In the genomic region with DNA sequence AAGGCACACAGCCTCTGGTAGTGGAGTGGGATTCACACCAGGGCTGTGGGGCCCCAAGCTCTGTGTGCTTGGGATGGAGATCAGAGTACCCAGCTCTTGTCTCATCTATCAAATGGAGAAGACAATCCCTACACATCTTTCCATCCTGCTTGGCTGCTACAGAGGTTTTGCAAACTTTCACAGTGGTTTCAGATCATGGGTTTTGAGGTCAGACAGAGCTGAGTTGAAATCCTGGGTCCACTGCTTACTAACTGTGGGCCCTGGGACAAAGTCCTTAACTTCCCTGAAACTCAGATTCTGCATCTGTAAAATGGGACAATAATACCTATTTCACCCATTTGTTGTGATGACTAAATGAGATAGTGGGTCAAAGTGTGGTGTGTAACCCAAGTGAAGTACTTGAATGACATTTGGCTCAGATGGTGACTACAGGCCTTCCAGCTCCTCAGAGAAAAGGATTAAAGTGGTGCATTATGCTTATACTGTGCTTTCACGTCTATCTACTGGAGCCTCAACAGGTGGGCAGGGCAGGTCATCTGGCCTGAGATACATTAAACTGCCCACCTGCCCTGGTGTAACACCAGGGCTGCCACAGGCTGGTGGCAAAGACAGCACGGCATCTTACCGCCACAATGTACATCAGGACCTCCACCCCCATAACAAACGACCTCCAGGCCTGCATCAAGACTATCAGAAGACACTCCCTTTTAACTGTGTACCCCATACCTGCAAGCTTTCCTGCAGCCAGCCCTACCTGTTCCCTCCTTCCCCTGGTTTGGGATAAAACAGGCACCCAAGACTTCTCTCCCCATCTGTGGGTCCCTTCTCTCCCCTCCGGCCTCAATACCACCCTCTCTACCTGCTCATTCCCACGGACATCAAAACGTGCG, we compare ENCODE assay signal across 1 cellular context.
TF ChIP-seq lines count a peak whose summit lies in the region.

No MANE protein-coding gene starts in this region.

TF ChIP-seq in IMR-90, 13 proteins besides CTCF, POLR2A, EP300 and RAD21:
- no peak for TF ChIP-seq CEBPB (IDR thresholded peaks at IDR 0.05; ENCODE audit: low read depth, low read length)
- no peak for TF ChIP-seq MXI1 (IDR thresholded peaks at IDR 0.05; ENCODE audit: borderline replicate concordance, low read depth, low read length)
- no peak for TF ChIP-seq BHLHE40 (IDR thresholded peaks at IDR 0.05; ENCODE audit: low read depth, low read length)
- TF ChIP-seq, protein P1, sequence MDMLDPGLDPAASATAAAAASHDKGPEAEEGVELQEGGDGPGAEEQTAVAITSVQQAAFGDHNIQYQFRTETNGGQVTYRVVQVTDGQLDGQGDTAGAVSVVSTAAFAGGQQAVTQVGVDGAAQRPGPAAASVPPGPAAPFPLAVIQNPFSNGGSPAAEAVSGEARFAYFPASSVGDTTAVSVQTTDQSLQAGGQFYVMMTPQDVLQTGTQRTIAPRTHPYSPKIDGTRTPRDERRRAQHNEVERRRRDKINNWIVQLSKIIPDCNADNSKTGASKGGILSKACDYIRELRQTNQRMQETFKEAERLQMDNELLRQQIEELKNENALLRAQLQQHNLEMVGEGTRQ (IDR thresholded peaks at IDR 0.05; ENCODE audit: low read depth, low read length): no peak
- no peak for TF ChIP-seq NFE2L2 (IDR thresholded peaks at IDR 0.05; ENCODE audit: low read depth, low read length)
- TF ChIP-seq SMC3 (IDR thresholded peaks at IDR 0.05; ENCODE audit: low read depth, low read length): no peak
- no peak for TF ChIP-seq RCOR1 (IDR thresholded peaks at IDR 0.05; ENCODE audit: insufficient replicate concordance, low read length)
- TF ChIP-seq RFX5 (IDR thresholded peaks at IDR 0.05; ENCODE audit: low read depth, low read length): no peak
- TF ChIP-seq, protein P2, sequence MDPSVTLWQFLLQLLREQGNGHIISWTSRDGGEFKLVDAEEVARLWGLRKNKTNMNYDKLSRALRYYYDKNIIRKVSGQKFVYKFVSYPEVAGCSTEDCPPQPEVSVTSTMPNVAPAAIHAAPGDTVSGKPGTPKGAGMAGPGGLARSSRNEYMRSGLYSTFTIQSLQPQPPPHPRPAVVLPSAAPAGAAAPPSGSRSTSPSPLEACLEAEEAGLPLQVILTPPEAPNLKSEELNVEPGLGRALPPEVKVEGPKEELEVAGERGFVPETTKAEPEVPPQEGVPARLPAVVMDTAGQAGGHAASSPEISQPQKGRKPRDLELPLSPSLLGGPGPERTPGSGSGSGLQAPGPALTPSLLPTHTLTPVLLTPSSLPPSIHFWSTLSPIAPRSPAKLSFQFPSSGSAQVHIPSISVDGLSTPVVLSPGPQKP (IDR thresholded peaks at IDR 0.05; ENCODE audit: borderline replicate concordance, low read depth, low read length): no peak
- TF ChIP-seq MAFK (IDR thresholded peaks at IDR 0.05; ENCODE audit: low read depth, low read length): no peak
- TF ChIP-seq FOS (IDR thresholded peaks at IDR 0.05; ENCODE audit: low read depth, low read length): no peak
- TF ChIP-seq CHD1 (IDR thresholded peaks at IDR 0.05; ENCODE audit: low read depth, low read length): no peak
- TF ChIP-seq MAZ (IDR thresholded peaks at IDR 0.05; ENCODE audit: borderline replicate concordance, low read depth, low read length): no peak
